ENCODE assay signal across 8 cellular contexts in genomic region chr3:56801597-56802410, GRCh38.
DNase-seq lines count a peak whose midpoint lies in the region; ATAC-seq, FAIRE-seq and TF ChIP-seq lines count a peak whose summit lies in the region.

TSS of gene ARHGEF3 (minus strand) at chr3:56801949. CDS start at chr3:56801798, 151 bp downstream.

- peak within 1 kb of the TSS; percentile 93 to 97 (median 97) for H3K4me3 Mint-ChIP-seq in nephron
- H3K4me3 Mint-ChIP-seq in stimulated activated naive CD8-positive, alpha-beta T cell treated with anti-CD3 and anti-CD28 coated beads, Interleukin-15, amount 100 ng/mL, for 72 hours: peak within 1 kb of the TSS; percentile 83 to 92

- H3K4me1 Mint-ChIP-seq in nephron: peaks cover 46% of the 10 kb centered on the region
- H3K4me1 Mint-ChIP-seq in stimulated activated naive CD8-positive, alpha-beta T cell treated with anti-CD3 and anti-CD28 coated beads, Interleukin-15, amount 100 ng/mL, for 72 hours: peaks cover 25% of the 10 kb centered on the region

- ATAC-seq in GM21367 (IDR thresholded peaks at IDR 0.05; ENCODE audit: unreplicated experiment): peak; percentile 76
- ATAC-seq in stimulated activated naive CD8-positive, alpha-beta T cell treated with anti-CD3 and anti-CD28 coated beads, Interleukin-15, amount 100 ng/mL, for 72 hours: peak; percentile 87

- peak within 1 kb of the TSS; percentile 35 to 88 (median 85) for H3K27ac Mint-ChIP-seq in nephron
- peak within 1 kb of the TSS; percentile 49 to 87 for H3K27ac Mint-ChIP-seq in stimulated activated naive CD8-positive, alpha-beta T cell treated with anti-CD3 and anti-CD28 coated beads, Interleukin-15, amount 100 ng/mL, for 72 hours

- peaks cover 3% of the 10 kb centered on the region for H3K27me3 Mint-ChIP-seq in nephron (ENCODE audit: low read depth)
- no peaks in the 10 kb centered on the region for H3K27me3 Mint-ChIP-seq in stimulated activated naive CD8-positive, alpha-beta T cell treated with anti-CD3 and anti-CD28 coated beads, Interleukin-15, amount 100 ng/mL, for 72 hours

- peaks cover 4% of the 10 kb centered on the region for H3K36me3 Mint-ChIP-seq in nephron (ENCODE audit: low read depth)

- no peak for FAIRE-seq in D721Med (lab: Jason Lieb, UNC)
- FAIRE-seq in RCC 7860 (lab: Jason Lieb, UNC): no peak

- peak; percentile 53 for TF ChIP-seq CTCF in D721Med (IDR thresholded peaks at IDR 0.05; ENCODE audit: insufficient read depth, missing control alignments)
- TF ChIP-seq CTCF in fibroblast of pulmonary artery (IDR thresholded peaks at IDR 0.05; ENCODE audit: low read length, missing control alignments): peak; percentile 47
- peak in 1 of 3 experiments; percentile 18 for TF ChIP-seq CTCF in nephron (IDR thresholded peaks at IDR 0.05; ENCODE audit: unreplicated experiment in 3 of 3)

- DNase-seq in D721Med (ENCODE audit: insufficient read length, low spot score) (peak; percentile 63), HUDEP-2 (lab: John Stamatoyannopoulos, UW; ENCODE audit: unreplicated experiment in 76 of 76) (peak in 74 of 76 experiments; percentile 17 to 85 (median 66)), RCC 7860 (ENCODE audit: low spot score) (peak; percentile 26), fibroblast of pulmonary artery (ENCODE audit: low read depth) (peak; percentile 77)
- DNase-seq in activated T-helper 9 cell treated with anti-CD3 and anti-CD28 coated beads, Interleukin-2, amount 50 U/mL, for 16 hours (ENCODE audit: low read depth): peak; percentile 85
- DNase-seq in stimulated activated naive CD8-positive, alpha-beta T cell treated with anti-CD3 and anti-CD28 coated beads, Interleukin-15, amount 100 ng/mL, for 72 hours: peak; percentile 87 to 88

- H3K9me3 Mint-ChIP-seq in nephron: no peaks in the 10 kb centered on the region
- H3K9me3 Mint-ChIP-seq in stimulated activated naive CD8-positive, alpha-beta T cell treated with anti-CD3 and anti-CD28 coated beads, Interleukin-15, amount 100 ng/mL, for 72 hours: no peaks in the 10 kb centered on the region

- peak within 1 kb of the TSS; percentile 84 for H3K4me3 ChIP-seq in fibroblast of pulmonary artery (replicated peaks; ENCODE audit: low read depth, low read length)

Comparison
In these comparisons a context has a peak if more than half of its experiments do, and no peak if none do; other contexts are left out.
1. Peak in every context shown above with its lines: DNase-seq, ATAC-seq and H3K4me3 ChIP-seq.
2. DNase-seq: peak in every context shown above with its lines; median percentile 88 in stimulated activated naive CD8-positive, alpha-beta T cell treated with anti-CD3 and anti-CD28 coated beads, Interleukin-15, amount 100 ng/mL, for 72 hours; 85 in activated T-helper 9 cell treated with anti-CD3 and anti-CD28 coated beads, Interleukin-2, amount 50 U/mL, for 16 hours; 77 in fibroblast of pulmonary artery; 66 in HUDEP-2; 63 in D721Med; 26 in RCC 7860.